Comparison of ENCODE assay signal across 8 cellular contexts in the genomic region with DNA sequence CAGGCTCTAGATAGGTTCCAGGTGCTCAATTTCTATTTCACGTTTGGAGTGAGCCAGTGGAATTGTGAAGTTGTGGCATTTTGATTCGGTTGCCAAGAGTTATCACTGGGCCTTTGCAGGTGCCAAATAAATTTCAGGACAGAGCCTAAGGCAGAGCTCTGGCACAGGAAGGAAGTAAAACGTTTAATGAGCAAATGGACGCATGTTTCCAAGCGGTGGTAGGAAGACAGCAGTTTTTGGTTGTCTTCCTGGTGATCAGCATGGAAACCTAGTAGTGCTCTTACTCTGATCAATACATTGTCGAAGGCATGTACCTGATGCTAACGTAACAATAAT. TPM values are rescaled to one million over a fixed set of nuclear protein-coding genes. Genes with fewer than 3 reads are reported as not detected.
DNase-seq lines count a peak whose midpoint lies in the region; ATAC-seq and TF ChIP-seq lines count a peak whose summit lies in the region.

No MANE protein-coding gene starts in this region.

- H3K36me3 ChIP-seq in DOHH2 (ENCODE audit: control insufficient read depth, low read length) = peaks cover 9% of the 10 kb centered on the region
- 0 out of 2 replicates have a peak, but pooled peaks cover 8% of the 10 kb centered on the region for H3K36me3 ChIP-seq in PC-9 (ENCODE audit: low read depth)
- no peaks in the 10 kb centered on the region for H3K36me3 ChIP-seq in esophagus muscularis mucosa
- H3K36me3 ChIP-seq in ovary = no peaks in the 10 kb centered on the region

- no peak for DNase-seq in PC-9
- DNase-seq in esophagus muscularis mucosa (ENCODE audit: extremely low spot score) = no peak
- DNase-seq in ovary = no peak
- no peak for DNase-seq in H4 (ENCODE audit: low spot score)
- no peak for DNase-seq in GF-D8 (lab: John Stamatoyannopoulos, UW)

- H3K4me2 ChIP-seq in DOHH2 (ENCODE audit: low read length) = peak overlapping the region; percentile 83
- peak overlapping the region; percentile 78 for H3K4me2 ChIP-seq in PC-9

- H4K20me1 ChIP-seq in DOHH2 (ENCODE audit: control insufficient read depth, insufficient read depth, low read depth, low read length) (no peaks in the 10 kb centered on the region), PC-9 (ENCODE audit: insufficient read depth) (no peaks in the 10 kb centered on the region)

- H3K4me1 ChIP-seq in DOHH2 (ENCODE audit: control insufficient read depth, low read length) (peaks cover 94% of the 10 kb centered on the region), PC-9 (replicated peaks; ENCODE audit: insufficient read depth) (peaks cover 29% of the 10 kb centered on the region), esophagus muscularis mucosa (peaks cover 7 to 77% (median 68%) of the 10 kb centered on the region in 4 donors), ovary (ENCODE audit: insufficient read depth) (peaks cover 3% of the 10 kb centered on the region)

- H3K4me3 ChIP-seq in DOHH2 (ENCODE audit: low read length) = peak overlapping the region; percentile 75
- peak overlapping the region; percentile 67 for H3K4me3 ChIP-seq in PC-9
- H3K4me3 ChIP-seq in esophagus muscularis mucosa = peak overlapping the region; percentile 61 to 80 (median 66)
- peak overlapping the region; percentile 56 for H3K4me3 ChIP-seq in ovary

- intact Hi-C loops in PC-9 (cut with micrococcal nuclease; ENCODE audit: unreplicated experiment) = loop anchor here (1.0 kb wide), 1 partner anchor 28 kb away; no protein-coding TSS in a partner anchor
- intact Hi-C loops in esophagus muscularis mucosa (cut with DNase I) = no loop called here
- intact Hi-C loops in ovary (cut with DNase I) = no loop called here

- peaks cover 39% of the 10 kb centered on the region for H3K79me2 ChIP-seq in DOHH2 (ENCODE audit: control insufficient read depth, low read length)
- 0 out of 2 replicates have a peak, but pooled peaks cover 4% of the 10 kb centered on the region for H3K79me2 ChIP-seq in PC-9 (ENCODE audit: low read depth)

- H3K27me3 ChIP-seq in DOHH2 (ENCODE audit: control insufficient read depth, low read length) (no peaks in the 10 kb centered on the region), PC-9 (ENCODE audit: insufficient read depth, low read depth) (no peaks in the 10 kb centered on the region), esophagus muscularis mucosa (no peaks in the 10 kb centered on the region), ovary (no peaks in the 10 kb centered on the region)

- POLR2A ChIA-PET in PC-9 (lab: Charles Lee; ENCODE audit: unreplicated experiment) = no interaction called here

- H3K9me2 ChIP-seq in DOHH2 (replicated peaks; ENCODE audit: control insufficient read depth, low read length) (no peaks in the 10 kb centered on the region), PC-9 (ENCODE audit: insufficient read depth) (no peaks in the 10 kb centered on the region)

- TF ChIP-seq EP300 in esophagus muscularis mucosa (IDR thresholded peaks at IDR 0.05) (no peak), ovary (IDR thresholded peaks at IDR 0.05) (no peak)

- TF ChIP-seq CTCF in DOHH2 (IDR thresholded peaks at IDR 0.05; ENCODE audit: low read depth, low read length, poor library complexity, severe bottlenecking) (no peak), PC-9 (conservative IDR thresholded peaks at IDR 0.05) (no peak), esophagus muscularis mucosa (IDR thresholded peaks at IDR 0.05) (no peak), ovary (IDR thresholded peaks at IDR 0.05) (no peak)

- peak overlapping the region; percentile 86 for H2AFZ ChIP-seq in PC-9

- ATAC-seq in HG03280 (IDR thresholded peaks at IDR 0.05; ENCODE audit: unreplicated experiment) = no peak
- no peak for ATAC-seq in HG03175 (IDR thresholded peaks at IDR 0.05; ENCODE audit: unreplicated experiment)

- BruUV-seq in PC-9 (replicated peaks; lab: Mats Ljungman, UMichigan) = TSS peak; percentile 76

- TF ChIP-seq POLR2A in esophagus muscularis mucosa (IDR thresholded peaks at IDR 0.05; ENCODE audit: low read depth) (no peak), ovary (IDR thresholded peaks at IDR 0.05) (no peak)

- CTCF ChIA-PET in PC-9 (lab: Charles Lee) = no interaction called here

- H3F3A ChIP-seq in DOHH2 (ENCODE audit: control insufficient read depth, insufficient read depth) (peaks cover 14% of the 10 kb centered on the region), PC-9 (ENCODE audit: insufficient read depth, low read depth) (peaks cover 19% of the 10 kb centered on the region)

- 36% methylated on average over 7 of the region's 7 CpGs for WGBS in esophagus muscularis mucosa
- WGBS in ovary, 3 donors = 40 to 44% (median 44%) methylated on average over 7 of the region's 7 CpGs

- H3K9me3 ChIP-seq in DOHH2 (ENCODE audit: control insufficient read depth, insufficient read depth, low read length) (no peaks in the 10 kb centered on the region), PC-9 (ENCODE audit: insufficient read depth, low read depth) (no peaks in the 10 kb centered on the region), esophagus muscularis mucosa (no peaks in the 10 kb centered on the region), ovary (no peaks in the 10 kb centered on the region)

- H3K27ac ChIP-seq in DOHH2 (ENCODE audit: low read depth, low read length) (peak overlapping the region; percentile 54), PC-9 (peak overlapping the region; percentile 80), esophagus muscularis mucosa (replicated peaks in 1 of 4) (peak overlapping the region; percentile 77 to 87 (median 84)), ovary (peak overlapping the region in 1 of 2 donors; percentile 22)

RNA-seq across cellular contexts. Expression of gene BIRC3, which starts 0.5 kb away (rescaled TPM):
- total RNA-seq in PC-9 (2021) (3.8 and 4.8 TPM in 2 replicates), esophagus muscularis mucosa (10 to 100 TPM in 3 of 4 donors, 1 to 10 TPM in 1; 10.0 to 13.7 (median 11.0) TPM), ovary (100 to 1,000 TPM in 1 of 7 donors, 1 to 10 TPM in 6; 2.6 to 111 (median 6.3) TPM)
- 1 to 10 TPM; 1.9 to 5.1 TPM for polyA plus RNA-seq in ovary
- 0.27 and 0.89 TPM in 2 replicates for total RNA-seq in H4 (2014; rRNA removed; shearing (Covaris generic))

RNA-seq across cellular contexts. Expression of gene BIRC2, which starts 29.3 kb away (rescaled TPM):
- total RNA-seq in PC-9 (2021) = 33.7 and 37.5 TPM in 2 replicates
- total RNA-seq in esophagus muscularis mucosa = 10 to 100 TPM; 25.6 to 40.3 (median 33.5) TPM
- 10 to 100 TPM; 27.1 to 57.8 (median 33.6) TPM for total RNA-seq in ovary
- polyA plus RNA-seq in ovary = 10 to 100 TPM; 23.7 to 41.3 TPM
- total RNA-seq in H4 (2014; rRNA removed; shearing (Covaris generic)) = 41.1 and 63.7 TPM in 2 replicates
